ENCODE assay signal across 1 cellular context in the genomic region with DNA sequence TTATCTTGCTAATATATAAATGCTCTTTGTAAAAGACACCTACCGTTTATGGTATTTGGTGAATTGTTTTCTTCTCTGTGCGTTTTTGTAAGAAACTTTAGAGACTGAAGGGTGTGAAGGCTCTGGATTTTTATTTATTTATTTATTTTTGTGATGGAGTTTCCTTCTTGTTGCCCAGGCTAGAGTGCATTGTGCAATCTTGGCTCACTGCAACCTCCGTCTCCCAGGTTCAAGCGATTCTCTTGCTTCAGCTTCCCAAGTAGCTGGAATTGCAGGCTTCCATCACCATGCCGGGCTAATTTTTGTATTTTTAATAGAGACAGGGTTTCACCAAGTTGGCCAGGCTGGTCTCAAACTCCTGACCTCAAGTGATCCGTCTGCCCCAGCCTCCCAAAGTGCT.
TF ChIP-seq lines count a peak whose summit lies in the region.
"Not testable (repeated sequence)": the region's sequence is repeated elsewhere in the genome, so short reads cannot be mapped to it uniquely, and the experiment has no call there.

No MANE protein-coding gene starts in this region.

TF ChIP-seq in K562, 482 proteins besides CTCF, POLR2A, EP300 and RAD21:
- TF ChIP-seq CEBPG (CRISPR knock-in tag; IDR thresholded peaks at IDR 0.05): not testable (repeated sequence)
- TF ChIP-seq CEBPG (tag; conservative IDR thresholded peaks at IDR 0.05 in 1 of 2, IDR thresholded peaks at IDR 0.05 in 1 of 2) (peak in 1 of 2 experiments; percentile 79; a peak in 3 of 4 replicates), ZNF3 (CRISPR knock-in tag; IDR thresholded peaks at IDR 0.05) (0 out of 2 replicates have a peak, but pooled peaks have one; percentile 35), CEBPB (tag; IDR thresholded peaks at IDR 0.05) (peak; percentile 79)
